ENCODE assay signal across 1 cellular context in genomic region chr7:32583791-32584190, GRCh38.
TF ChIP-seq lines count a peak whose summit lies in the region.

No MANE protein-coding gene starts in this region.

TF ChIP-seq in GM23338, 12 proteins besides CTCF, POLR2A, EP300 and RAD21 (continued from another document):
- TF ChIP-seq, protein P1, sequence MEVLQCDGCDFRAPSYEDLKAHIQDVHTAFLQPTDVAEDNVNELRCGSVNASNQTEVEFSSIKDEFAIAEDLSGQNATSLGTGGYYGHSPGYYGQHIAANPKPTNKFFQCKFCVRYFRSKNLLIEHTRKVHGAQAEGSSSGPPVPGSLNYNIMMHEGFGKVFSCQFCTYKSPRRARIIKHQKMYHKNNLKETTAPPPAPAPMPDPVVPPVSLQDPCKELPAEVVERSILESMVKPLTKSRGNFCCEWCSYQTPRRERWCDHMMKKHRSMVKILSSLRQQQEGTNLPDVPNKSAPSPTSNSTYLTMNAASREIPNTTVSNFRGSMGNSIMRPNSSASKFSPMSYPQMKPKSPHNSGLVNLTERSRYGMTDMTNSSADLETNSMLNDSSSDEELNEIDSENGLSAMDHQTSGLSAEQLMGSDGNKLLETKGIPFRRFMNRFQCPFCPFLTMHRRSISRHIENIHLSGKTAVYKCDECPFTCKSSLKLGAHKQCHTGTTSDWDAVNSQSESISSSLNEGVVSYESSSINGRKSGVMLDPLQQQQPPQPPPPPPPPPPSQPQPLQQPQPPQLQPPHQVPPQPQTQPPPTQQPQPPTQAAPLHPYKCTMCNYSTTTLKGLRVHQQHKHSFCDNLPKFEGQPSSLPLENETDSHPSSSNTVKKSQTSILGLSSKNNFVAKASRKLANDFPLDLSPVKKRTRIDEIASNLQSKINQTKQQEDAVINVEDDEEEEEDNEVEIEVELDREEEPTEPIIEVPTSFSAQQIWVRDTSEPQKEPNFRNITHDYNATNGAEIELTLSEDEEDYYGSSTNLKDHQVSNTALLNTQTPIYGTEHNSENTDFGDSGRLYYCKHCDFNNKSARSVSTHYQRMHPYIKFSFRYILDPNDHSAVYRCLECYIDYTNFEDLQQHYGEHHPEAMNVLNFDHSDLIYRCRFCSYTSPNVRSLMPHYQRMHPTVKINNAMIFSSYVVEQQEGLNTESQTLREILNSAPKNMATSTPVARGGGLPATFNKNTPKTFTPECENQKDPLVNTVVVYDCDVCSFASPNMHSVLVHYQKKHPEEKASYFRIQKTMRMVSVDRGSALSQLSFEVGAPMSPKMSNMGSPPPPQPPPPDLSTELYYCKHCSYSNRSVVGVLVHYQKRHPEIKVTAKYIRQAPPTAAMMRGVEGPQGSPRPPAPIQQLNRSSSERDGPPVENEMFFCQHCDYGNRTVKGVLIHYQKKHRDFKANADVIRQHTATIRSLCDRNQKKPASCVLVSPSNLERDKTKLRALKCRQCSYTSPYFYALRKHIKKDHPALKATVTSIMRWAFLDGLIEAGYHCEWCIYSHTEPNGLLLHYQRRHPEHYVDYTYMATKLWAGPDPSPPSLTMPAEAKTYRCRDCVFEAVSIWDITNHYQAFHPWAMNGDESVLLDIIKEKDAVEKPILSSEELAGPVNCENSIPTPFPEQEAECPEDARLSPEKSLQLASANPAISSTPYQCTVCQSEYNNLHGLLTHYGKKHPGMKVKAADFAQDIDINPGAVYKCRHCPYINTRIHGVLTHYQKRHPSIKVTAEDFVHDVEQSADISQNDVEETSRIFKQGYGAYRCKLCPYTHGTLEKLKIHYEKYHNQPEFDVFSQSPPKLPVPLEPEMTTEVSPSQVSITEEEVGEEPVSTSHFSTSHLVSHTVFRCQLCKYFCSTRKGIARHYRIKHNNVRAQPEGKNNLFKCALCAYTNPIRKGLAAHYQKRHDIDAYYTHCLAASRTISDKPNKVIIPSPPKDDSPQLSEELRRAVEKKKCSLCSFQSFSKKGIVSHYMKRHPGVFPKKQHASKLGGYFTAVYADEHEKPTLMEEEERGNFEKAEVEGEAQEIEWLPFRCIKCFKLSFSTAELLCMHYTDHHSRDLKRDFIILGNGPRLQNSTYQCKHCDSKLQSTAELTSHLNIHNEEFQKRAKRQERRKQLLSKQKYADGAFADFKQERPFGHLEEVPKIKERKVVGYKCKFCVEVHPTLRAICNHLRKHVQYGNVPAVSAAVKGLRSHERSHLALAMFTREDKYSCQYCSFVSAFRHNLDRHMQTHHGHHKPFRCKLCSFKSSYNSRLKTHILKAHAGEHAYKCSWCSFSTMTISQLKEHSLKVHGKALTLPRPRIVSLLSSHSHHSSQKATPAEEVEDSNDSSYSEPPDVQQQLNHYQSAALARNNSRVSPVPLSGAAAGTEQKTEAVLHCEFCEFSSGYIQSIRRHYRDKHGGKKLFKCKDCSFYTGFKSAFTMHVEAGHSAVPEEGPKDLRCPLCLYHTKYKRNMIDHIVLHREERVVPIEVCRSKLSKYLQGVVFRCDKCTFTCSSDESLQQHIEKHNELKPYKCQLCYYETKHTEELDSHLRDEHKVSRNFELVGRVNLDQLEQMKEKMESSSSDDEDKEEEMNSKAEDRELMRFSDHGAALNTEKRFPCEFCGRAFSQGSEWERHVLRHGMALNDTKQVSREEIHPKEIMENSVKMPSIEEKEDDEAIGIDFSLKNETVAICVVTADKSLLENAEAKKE (CRISPR knock-in tag; IDR thresholded peaks at IDR 0.05): no peak
- TF ChIP-seq ETS1 (IDR thresholded peaks at IDR 0.05) (no peak), ZNF114 (CRISPR knock-in tag; IDR thresholded peaks at IDR 0.05) (no peak), POLR2AphosphoS5 (IDR thresholded peaks at IDR 0.05; ENCODE audit: low read depth) (no peak), EZH2 (IDR thresholded peaks at IDR 0.05; ENCODE audit: low read depth, unreplicated experiment) (no peak), JUNB (IDR thresholded peaks at IDR 0.05; ENCODE audit: unreplicated experiment) (no peak), REST (IDR thresholded peaks at IDR 0.05; ENCODE audit: unreplicated experiment) (no peak), EZH2phosphoT487 (IDR thresholded peaks at IDR 0.05; ENCODE audit: unreplicated experiment) (no peak), ZNF331 (CRISPR knock-in tag; IDR thresholded peaks at IDR 0.05; ENCODE audit: low read depth) (no peak), STAT1 (IDR thresholded peaks at IDR 0.05; ENCODE audit: unreplicated experiment) (no peak), CREB1 (CRISPR knock-in tag; IDR thresholded peaks at IDR 0.05; ENCODE audit: low read depth) (no peak)
